In the genomic region with DNA sequence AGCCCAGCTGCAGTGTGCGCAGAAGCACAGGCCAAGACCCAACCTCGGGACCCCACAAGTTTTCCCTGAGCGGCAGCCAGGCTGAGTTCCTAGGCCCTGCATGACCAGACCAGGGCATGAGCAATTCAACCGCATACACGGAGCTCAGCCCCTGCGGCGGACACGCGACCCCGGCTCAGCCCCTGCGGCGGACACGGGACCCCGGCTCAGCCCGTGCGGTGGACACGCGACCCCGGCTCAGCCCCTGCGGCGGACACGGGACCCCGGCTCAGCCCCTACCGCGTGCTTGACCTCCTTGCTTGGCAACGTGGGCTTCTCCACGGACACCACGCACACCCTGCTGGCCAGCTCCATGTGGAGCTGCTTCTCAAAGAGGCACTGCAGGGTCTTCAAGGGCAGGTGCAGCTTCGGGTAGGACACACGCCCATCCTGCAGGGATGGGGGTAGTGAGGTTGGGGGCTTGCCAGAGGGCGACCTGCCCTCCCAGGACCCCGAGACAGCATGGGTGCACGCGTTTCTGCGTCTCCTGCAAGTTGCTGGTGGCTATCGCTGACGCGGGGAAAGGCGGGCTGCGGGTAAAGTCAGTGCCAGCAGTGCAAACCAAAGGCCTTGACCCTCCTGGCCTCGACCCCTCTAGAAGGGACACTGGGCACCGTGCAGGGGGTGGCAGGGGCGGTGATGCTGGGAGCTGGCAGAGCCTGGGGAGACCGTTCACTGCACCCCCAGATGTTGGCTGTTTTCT, we compare ENCODE assay signal across 19 cellular contexts. TPM values are rescaled to one million over a fixed set of nuclear protein-coding genes. Genes with fewer than 3 reads are reported as not detected.
"Had no signal": no experiment of that assay in that cellular context is flagged by ENCODE, and none has a peak within 500 bp of the region (broad histone marks: within the 10 kb centered on the region; RNA-seq: fewer than 3 reads in every experiment).

No MANE protein-coding gene starts in this region.

- H3K9me3 Mint-ChIP-seq: activated T-helper 1 cell treated with anti-CD3 and anti-CD28 coated beads, Interleukin-12 subunit alpha, Interleukin-12 subunit beta, Interleukin-2, Interleukin-4 antibody, amounts not matched to agents 30 ng/mL and 10 ng/mL and 1 ng/mL, durations not matched to agents 14 hours and 24 hours and 36 hours; effector memory CD8-positive, alpha-beta T cell; immature natural killer cell; naive thymus-derived CD4-positive, alpha-beta T cell; T-helper 1 cell treated with Interleukin-12 subunit alpha and Interleukin-12 subunit beta and Interleukin-4 antibody, amounts not matched to agents 30 μg/mL and 1 μg/mL, for 36 hours; WTC11 had no signal

- H3K4me1 ChIP-seq: ascending aorta, stomach, uterus had no signal

- H3K9me3 ChIP-seq: ascending aorta, stomach, uterus had no signal

- H3K27ac ChIP-seq: ascending aorta, stomach, uterus had no signal

- H3K4me3 Mint-ChIP-seq: activated T-helper 1 cell treated with anti-CD3 and anti-CD28 coated beads, Interleukin-12 subunit alpha, Interleukin-12 subunit beta, Interleukin-2, Interleukin-4 antibody, amounts not matched to agents 30 ng/mL and 10 ng/mL and 1 ng/mL, durations not matched to agents 14 hours and 24 hours and 36 hours; effector memory CD8-positive, alpha-beta T cell; immature natural killer cell; naive thymus-derived CD4-positive, alpha-beta T cell; T-helper 1 cell treated with Interleukin-12 subunit alpha and Interleukin-12 subunit beta and Interleukin-4 antibody, amounts not matched to agents 30 μg/mL and 1 μg/mL, for 36 hours; WTC11 had no signal

- DNase-seq: activated CD4-positive, alpha-beta T cell treated with anti-CD3 and anti-CD28 coated beads for 48 hours; activated naive CD4-positive, alpha-beta T cell; central memory CD4-positive, alpha-beta T cell; effector memory CD8-positive, alpha-beta T cell; erythroblast; glutamatergic neuron; immature natural killer cell; left colon; naive thymus-derived CD4-positive, alpha-beta T cell; occipital lobe; stimulated activated CD4-positive, alpha-beta T cell treated with anti-CD3 and anti-CD28 coated beads, Interleukin-4, amount 100 ng/mL, for 1 hour; stimulated activated CD8-positive, alpha-beta memory T cell treated with anti-CD3 and anti-CD28 coated beads, Interleukin-4, amount 100 ng/mL, for 48 hours; stomach; uterus had no signal

- H3K27ac Mint-ChIP-seq: activated T-helper 1 cell treated with anti-CD3 and anti-CD28 coated beads, Interleukin-12 subunit alpha, Interleukin-12 subunit beta, Interleukin-2, Interleukin-4 antibody, amounts not matched to agents 30 ng/mL and 10 ng/mL and 1 ng/mL, durations not matched to agents 14 hours and 24 hours and 36 hours; effector memory CD8-positive, alpha-beta T cell; immature natural killer cell; naive thymus-derived CD4-positive, alpha-beta T cell; T-helper 1 cell treated with Interleukin-12 subunit alpha and Interleukin-12 subunit beta and Interleukin-4 antibody, amounts not matched to agents 30 μg/mL and 1 μg/mL, for 36 hours; WTC11 had no signal

- H3K27me3 Mint-ChIP-seq: effector memory CD8-positive, alpha-beta T cell; naive thymus-derived CD4-positive, alpha-beta T cell had no signal

- H3K4me3 ChIP-seq: ascending aorta, stomach, uterus had no signal

- ATAC-seq: effector memory CD8-positive, alpha-beta T cell; left colon; naive thymus-derived CD4-positive, alpha-beta T cell had no signal

- H3K4me1 Mint-ChIP-seq: WTC11 had no signal

RNA-seq across cellular contexts. Expression of gene FGF22, which starts 16.3 kb away (rescaled TPM):
- total RNA-seq: activated T-helper 1 cell treated with anti-CD3 and anti-CD28 coated beads, Interleukin-12 subunit alpha, Interleukin-12 subunit beta, Interleukin-2, Interleukin-4 antibody, amounts not matched to agents 30 ng/mL and 10 ng/mL and 1 ng/mL, durations not matched to agents 14 hours and 24 hours and 36 hours; ascending aorta; left colon; lung microvascular endothelial cell had no signal
- polyA plus RNA-seq: naive thymus-derived CD4-positive, alpha-beta T cell had no signal

RNA-seq across cellular contexts. Expression of gene HCN2, which starts 33.7 kb away (rescaled TPM):
- total RNA-seq: ascending aorta had no signal
- polyA plus RNA-seq: immature natural killer cell; naive thymus-derived CD4-positive, alpha-beta T cell had no signal
